Comparison of ENCODE assay signal across 25 cellular contexts in the genomic region with DNA sequence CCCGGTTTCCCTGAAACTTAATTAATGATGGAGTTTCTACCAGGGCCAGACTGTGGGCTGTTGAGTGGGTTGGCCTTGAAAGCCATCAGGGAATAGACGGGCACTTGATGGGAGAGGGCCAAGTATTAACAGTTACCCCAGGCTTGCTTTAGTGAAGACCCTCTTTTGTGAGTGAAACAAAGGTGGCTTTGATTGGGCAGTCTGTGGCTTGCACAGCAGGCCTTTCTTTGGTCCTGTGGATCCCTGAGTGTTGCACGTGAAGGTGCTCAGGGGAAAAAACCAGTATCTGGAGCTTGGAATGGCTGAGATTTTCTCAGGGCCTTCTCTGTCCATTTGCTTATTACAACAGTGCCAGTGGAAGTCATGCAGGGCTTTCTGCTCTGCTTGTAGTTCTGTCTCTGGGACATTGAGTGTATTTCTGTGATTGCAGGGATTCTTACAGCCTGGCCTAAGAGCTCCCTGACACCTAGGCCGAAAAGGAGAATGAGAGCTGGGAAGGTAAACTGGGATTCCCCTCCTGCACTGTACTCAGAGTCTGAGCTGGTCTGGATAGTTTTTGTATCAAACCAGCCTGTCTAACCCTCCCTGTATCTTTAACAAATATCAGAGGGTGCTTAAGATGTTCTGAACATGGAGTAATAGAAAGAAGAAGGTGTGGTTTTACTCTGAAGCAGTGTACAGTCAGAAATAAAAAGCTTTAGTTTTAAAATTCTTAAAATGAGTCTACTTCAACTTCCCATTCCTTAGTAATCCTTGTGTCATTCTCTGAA.
"Had no signal": no experiment of that assay in that cellular context is flagged by ENCODE, and none has a peak within 500 bp of the region (broad histone marks: within the 10 kb centered on the region; RNA-seq: fewer than 3 reads in every experiment).

No MANE protein-coding gene starts in this region.

- H3K9me3 Mint-ChIP-seq: activated CD8-positive, alpha-beta T cell treated with anti-CD3 and anti-CD28 coated beads for 36 hours; activated naive CD4-positive, alpha-beta T cell treated with anti-CD3 and anti-CD28 coated beads, Interleukin-2, amount 50 U/mL, for 24 hours; dendritic cell treated with granulocyte-macrophage colony-stimulating factor and Interleukin-4, amounts not matched to agents 40 ng/mL and 50 ng/mL, for 4 days; T-helper 1 cell treated with Interleukin-12 subunit alpha and Interleukin-12 subunit beta and Interleukin-4 antibody, amounts not matched to agents 30 μg/mL and 1 μg/mL, for 36 hours had no signal

- DNase-seq: activated CD4-positive, alpha-beta T cell treated with anti-CD3 and anti-CD28 coated beads for 48 hours; activated CD4-positive, CD25-positive, alpha-beta regulatory T cell; activated CD8-positive, alpha-beta memory T cell treated with anti-CD3 and anti-CD28 coated beads, Interleukin-2, amount 10 ng/mL, durations not matched to agents 7 days and 5 days; activated CD8-positive, alpha-beta T cell treated with anti-CD3 and anti-CD28 coated beads for 36 hours; activated gamma-delta T cell treated with Interleukin-2 at 50 U/mL for 16 hours; activated T-cell treated with anti-CD3 and anti-CD28 coated beads for 4 hours; anterior cingulate cortex; body of pancreas; caudate nucleus; effector CD4-positive, alpha-beta T cell; gastrocnemius medialis; heart left ventricle; kidney; lower lobe of right lung; mesendoderm; naive B cell; retina; spleen; stimulated activated CD4-positive, alpha-beta T cell treated with anti-CD3 and anti-CD28 coated beads, Interleukin-4, amount 100 ng/mL, for 1 hour; stimulated activated naive CD4-positive, alpha-beta T cell had no signal

- H3K4me1 Mint-ChIP-seq: activated naive CD4-positive, alpha-beta T cell treated with anti-CD3 and anti-CD28 coated beads, Interleukin-2, amount 50 U/mL, for 24 hours; naive B cell had no signal

- H3K36me3 Mint-ChIP-seq: activated CD8-positive, alpha-beta memory T cell treated with anti-CD3 and anti-CD28 coated beads, Interleukin-2, amount 10 ng/mL, durations not matched to agents 7 days and 5 days; activated naive CD4-positive, alpha-beta T cell treated with anti-CD3 and anti-CD28 coated beads, Interleukin-2, amount 50 U/mL, for 24 hours; naive B cell had no signal

- H3K27me3 Mint-ChIP-seq: activated CD8-positive, alpha-beta T cell treated with anti-CD3 and anti-CD28 coated beads for 36 hours; activated naive CD4-positive, alpha-beta T cell treated with anti-CD3 and anti-CD28 coated beads, Interleukin-2, amount 50 U/mL, for 24 hours; dendritic cell treated with granulocyte-macrophage colony-stimulating factor and Interleukin-4, amounts not matched to agents 40 ng/mL and 50 ng/mL, for 4 days; naive B cell; type B pancreatic cell had no signal

- H3K27ac Mint-ChIP-seq: activated CD8-positive, alpha-beta memory T cell treated with anti-CD3 and anti-CD28 coated beads, Interleukin-2, amount 10 ng/mL, durations not matched to agents 7 days and 5 days; activated CD8-positive, alpha-beta T cell treated with anti-CD3 and anti-CD28 coated beads for 36 hours; activated naive CD4-positive, alpha-beta T cell treated with anti-CD3 and anti-CD28 coated beads, Interleukin-2, amount 50 U/mL, for 24 hours; dendritic cell treated with granulocyte-macrophage colony-stimulating factor and Interleukin-4, amounts not matched to agents 40 ng/mL and 50 ng/mL, for 4 days; T-helper 1 cell treated with Interleukin-12 subunit alpha and Interleukin-12 subunit beta and Interleukin-4 antibody, amounts not matched to agents 30 μg/mL and 1 μg/mL, for 36 hours; type B pancreatic cell had no signal

- H3K27ac ChIP-seq: body of pancreas, heart left ventricle, lower lobe of right lung, spleen, thoracic aorta had no signal

- H3K4me1 ChIP-seq: spleen had no signal

- H3K4me3 Mint-ChIP-seq: activated CD8-positive, alpha-beta memory T cell treated with anti-CD3 and anti-CD28 coated beads, Interleukin-2, amount 10 ng/mL, durations not matched to agents 7 days and 5 days; activated CD8-positive, alpha-beta T cell treated with anti-CD3 and anti-CD28 coated beads for 36 hours; activated naive CD4-positive, alpha-beta T cell treated with anti-CD3 and anti-CD28 coated beads, Interleukin-2, amount 50 U/mL, for 24 hours; dendritic cell treated with granulocyte-macrophage colony-stimulating factor and Interleukin-4, amounts not matched to agents 40 ng/mL and 50 ng/mL, for 4 days; naive B cell; T-helper 1 cell treated with Interleukin-12 subunit alpha and Interleukin-12 subunit beta and Interleukin-4 antibody, amounts not matched to agents 30 μg/mL and 1 μg/mL, for 36 hours; type B pancreatic cell had no signal

- H3K4me3 ChIP-seq: body of pancreas, gastrocnemius medialis, heart left ventricle, lower lobe of right lung, spleen, thoracic aorta had no signal

- H3K9me3 ChIP-seq: body of pancreas, gastrocnemius medialis, heart left ventricle, lower lobe of right lung, spleen, thoracic aorta had no signal

- H3K27me3 ChIP-seq: body of pancreas, gastrocnemius medialis, heart left ventricle, spleen had no signal
